8 cellular contexts compared by ENCODE assay signal in the genomic region with DNA sequence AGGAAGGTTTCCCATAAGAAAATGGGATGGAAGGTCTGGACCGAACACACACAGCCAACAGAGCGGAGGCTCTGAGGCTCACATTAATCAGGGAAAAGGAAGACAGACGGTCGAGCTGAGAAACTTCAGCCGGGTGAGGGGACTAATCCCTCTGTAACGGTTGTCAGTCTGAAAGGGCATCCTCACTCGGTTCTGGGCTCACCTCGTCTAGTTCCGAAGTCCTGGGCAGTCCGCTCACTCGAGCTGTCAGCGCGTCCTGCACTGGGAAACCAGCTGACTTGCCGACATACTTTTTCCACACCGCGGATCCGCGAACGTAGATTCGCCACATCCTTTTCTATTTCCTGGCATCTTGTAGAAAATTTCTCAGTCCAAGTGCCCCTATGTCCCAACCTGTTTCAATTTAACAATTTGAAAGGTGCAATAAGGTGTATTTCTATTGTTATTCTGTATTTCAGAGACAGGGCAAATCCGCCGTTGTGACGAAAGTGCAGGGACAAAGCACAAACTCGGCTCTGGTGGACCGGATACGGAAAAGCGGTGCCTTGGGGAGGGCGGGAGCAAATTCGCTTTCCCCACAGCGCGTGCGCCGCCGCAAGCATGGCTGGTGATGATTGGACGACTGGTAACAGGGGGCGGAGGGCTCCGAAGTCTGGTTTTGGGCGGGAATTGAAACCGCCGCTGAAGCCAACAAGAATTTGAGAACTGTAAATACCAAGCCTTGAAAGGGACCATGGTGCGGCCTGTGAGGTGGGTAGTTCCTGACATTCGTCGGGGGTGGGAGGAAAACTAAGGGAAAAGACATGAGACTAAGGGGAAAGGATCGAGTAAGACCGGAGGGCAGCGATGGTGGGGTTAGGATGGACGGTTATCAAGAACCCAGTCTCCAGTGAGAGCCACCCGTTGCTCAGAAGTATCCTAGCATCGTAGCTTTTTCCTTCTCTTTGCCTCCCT. TPM values are rescaled to one million over a fixed set of nuclear protein-coding genes. Genes with fewer than 3 reads are reported as not detected.
A peak's percentile ranks its signal among the peaks of the same experiment; 100 is the strongest.
DNase-seq lines count a peak whose midpoint lies in the region; ATAC-seq and TF ChIP-seq lines count a peak whose summit lies in the region.

A gene with protein sequence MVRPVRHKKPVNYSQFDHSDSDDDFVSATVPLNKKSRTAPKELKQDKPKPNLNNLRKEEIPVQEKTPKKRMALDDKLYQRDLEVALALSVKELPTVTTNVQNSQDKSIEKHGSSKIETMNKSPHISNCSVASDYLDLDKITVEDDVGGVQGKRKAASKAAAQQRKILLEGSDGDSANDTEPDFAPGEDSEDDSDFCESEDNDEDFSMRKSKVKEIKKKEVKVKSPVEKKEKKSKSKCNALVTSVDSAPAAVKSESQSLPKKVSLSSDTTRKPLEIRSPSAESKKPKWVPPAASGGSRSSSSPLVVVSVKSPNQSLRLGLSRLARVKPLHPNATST (plus strand): TSS at position 684 of the 954 bp plus-strand sequence. CDS start 50 bp downstream, at position 734.

- H3K4me3 Mint-ChIP-seq in activated CD4-positive, alpha-beta T cell treated with anti-CD3 and anti-CD28 coated beads, Interleukin-2, amount 10 ng/mL, durations not matched to agents 7 days and 5 days = peak within 1 kb of the TSS; percentile 99

- H3K4me1 Mint-ChIP-seq in activated CD4-positive, alpha-beta T cell treated with anti-CD3 and anti-CD28 coated beads, Interleukin-2, amount 10 ng/mL, durations not matched to agents 7 days and 5 days = peaks cover 44% of the 10 kb centered on the region

- H3K27ac Mint-ChIP-seq in activated CD4-positive, alpha-beta T cell treated with anti-CD3 and anti-CD28 coated beads, Interleukin-2, amount 10 ng/mL, durations not matched to agents 7 days and 5 days = peak within 1 kb of the TSS; percentile 97

- no peaks in the 10 kb centered on the region for H3K27me3 Mint-ChIP-seq in activated CD4-positive, alpha-beta T cell treated with anti-CD3 and anti-CD28 coated beads, Interleukin-2, amount 10 ng/mL, durations not matched to agents 7 days and 5 days

- DNase-seq in BJ (ENCODE audit: low read depth) (peak; percentile 79), NCI-H69 (lab: John Stamatoyannopoulos, UW) (peak; percentile 99), coronary artery (ENCODE audit: low spot score) (peak; percentile 96), left colon (peak; percentile 93 to 95)
- DNase-seq in activated CD4-positive, alpha-beta T cell treated with anti-CD3 and anti-CD28 coated beads, Interleukin-2, amount 10 ng/mL, durations not matched to agents 7 days and 5 days = peak; percentile 97
- peak; percentile 96 for DNase-seq in stimulated activated CD4-positive, alpha-beta T cell treated with anti-CD3 and anti-CD28 coated beads, Interleukin-1b, Interleukin-23, amount 100 ng/mL, for 48 hours

- TF ChIP-seq CTCF in BJ (IDR thresholded peaks at IDR 0.05; ENCODE audit: insufficient read depth, low read depth, low read length) = no peak
- TF ChIP-seq CTCF in coronary artery (IDR thresholded peaks at IDR 0.05) = no peak

- H3K27ac ChIP-seq in coronary artery = peak within 1 kb of the TSS; percentile 74 to 91

- no peaks in the 10 kb centered on the region for H3K9me3 Mint-ChIP-seq in activated CD4-positive, alpha-beta T cell treated with anti-CD3 and anti-CD28 coated beads, Interleukin-2, amount 10 ng/mL, durations not matched to agents 7 days and 5 days

- H3K4me3 ChIP-seq in BJ (ENCODE audit: low read depth, low read length) (peak within 1 kb of the TSS; percentile 86), coronary artery (peak within 1 kb of the TSS; percentile 84)

- POLR2A ChIA-PET in BJ (lab: Charles Lee) = no interaction called here
- POLR2A ChIA-PET in activated CD4-positive, alpha-beta T cell treated with anti-CD3 and anti-CD28 coated beads, Interleukin-2, amount 10 ng/mL, durations not matched to agents 7 days and 5 days (lab: Charles Lee) = no interaction called here

- intact Hi-C loops in left colon (cut with DNase I, micrococcal nuclease) = no loop called here

- ATAC-seq in GM19328 (IDR thresholded peaks at IDR 0.05; ENCODE audit: unreplicated experiment) (peak; percentile 78), HG03520 (IDR thresholded peaks at IDR 0.05; ENCODE audit: unreplicated experiment) (peak; percentile 91), left colon (peak; percentile 100)

- peaks cover 11% of the 10 kb centered on the region for H3K36me3 Mint-ChIP-seq in activated CD4-positive, alpha-beta T cell treated with anti-CD3 and anti-CD28 coated beads, Interleukin-2, amount 10 ng/mL, durations not matched to agents 7 days and 5 days (ENCODE audit: low read depth)

- H3K36me3 ChIP-seq in BJ (ENCODE audit: control insufficient read depth, insufficient read depth, low read length) = no peaks in the 10 kb centered on the region

- CTCF ChIA-PET in BJ (lab: Yijun Ruan, JAX) = interaction anchor here (0.5 kb wide), 1 partner anchor 542 kb away, joined by 4 read pairs; no protein-coding TSS in a partner anchor
- CTCF ChIA-PET in activated CD4-positive, alpha-beta T cell treated with anti-CD3 and anti-CD28 coated beads, Interleukin-2, amount 10 ng/mL, durations not matched to agents 7 days and 5 days (lab: Charles Lee) = no interaction called here

- H3K27me3 ChIP-seq in BJ (ENCODE audit: control insufficient read depth, insufficient read depth, low read length) = no peaks in the 10 kb centered on the region

RNA-seq across cellular contexts. Expression of the gene that starts here (rescaled TPM):
- polyA plus RNA-seq in BJ (2011; rRNA removed) = 4.9 and 10.5 TPM in 2 replicates
- 1.5 and 2.6 TPM in 2 replicates for polyA minus RNA-seq in BJ (2011; rRNA and poly(A)+ RNA removed)
- total RNA-seq in activated CD4-positive, alpha-beta T cell treated with anti-CD3 and anti-CD28 coated beads, Interleukin-2, amount 10 ng/mL, durations not matched to agents 7 days and 5 days = 10 to 100 TPM; 48.2 to 52.3 TPM
- 1 to 10 TPM; 4.2 to 8.4 TPM for total RNA-seq in left colon

Comparison
In these comparisons a context has a peak if more than half of its experiments do, and no peak if none do; other contexts are left out.
1. Peak in every context shown above with its lines: DNase-seq, ATAC-seq, H3K4me3 ChIP-seq and H3K27ac ChIP-seq.
2. RNA of the gene that starts here (total RNA-seq): 48.2 to 52.3 TPM in activated CD4-positive, alpha-beta T cell treated with anti-CD3 and anti-CD28 coated beads, Interleukin-2, amount 10 ng/mL, durations not matched to agents 7 days and 5 days; 4.2 to 8.4 TPM in left colon; every median in the first group is over 4 times any median in the second.